ENCODE assay signal across 8 cellular contexts in the genomic region with DNA sequence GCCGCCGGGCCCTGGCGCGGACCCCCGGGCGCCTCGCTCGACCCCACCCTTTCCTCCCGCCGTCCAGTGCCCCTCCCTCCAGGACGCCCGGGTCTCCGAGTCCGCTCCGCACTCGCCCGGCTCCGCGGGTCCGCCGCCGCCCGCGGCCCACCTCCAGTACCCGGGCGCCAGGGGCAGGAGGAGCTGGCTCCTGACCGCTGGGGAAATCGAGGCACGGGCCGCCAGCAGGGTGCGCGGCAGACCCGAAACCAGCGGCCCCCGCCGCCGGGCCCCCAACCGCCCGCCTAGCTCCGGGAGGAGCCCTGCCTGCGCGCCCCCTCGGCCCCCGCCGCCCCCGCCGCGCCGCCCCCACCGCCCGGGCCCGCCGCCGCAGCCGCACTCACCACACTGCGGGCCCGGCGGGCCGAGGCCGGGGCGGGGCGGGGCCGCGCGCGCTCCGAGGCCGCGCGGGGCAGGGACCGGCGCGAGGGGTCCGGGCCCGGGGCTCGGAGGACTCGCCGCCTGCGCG. TPM values are rescaled to one million over a fixed set of nuclear protein-coding genes. Genes with fewer than 3 reads are reported as not detected.
DNase-seq lines count a peak whose midpoint lies in the region; ATAC-seq and TF ChIP-seq lines count a peak whose summit lies in the region.

No MANE protein-coding gene starts in this region.

- intact Hi-C loops in activated naive CD4-positive, alpha-beta T cell treated with anti-CD3 and anti-CD28 coated beads for 36 hours (cut with micrococcal nuclease) = loop anchor here (1.0 to 2.0 kb wide), 6 partner anchors 9 to 285 kb away; a partner anchor contains a TSS
- intact Hi-C loops in ascending aorta (cut with DNase I) (loop anchor here (1.0 to 5.0 kb wide), 5 partner anchors 16 to 224 kb away; a partner anchor contains a TSS), right lobe of liver (cut with DNase I) (no loop called here), vagina (cut with DNase I) (no loop called here)

- peaks cover 1% of the 10 kb centered on the region for H3K36me3 Mint-ChIP-seq in activated naive CD4-positive, alpha-beta T cell treated with anti-CD3 and anti-CD28 coated beads for 36 hours (ENCODE audit: low read depth)

- no peaks in the 10 kb centered on the region for H3K9me3 Mint-ChIP-seq in activated naive CD4-positive, alpha-beta T cell treated with anti-CD3 and anti-CD28 coated beads for 36 hours

- 0% methylated on average over 6 of the region's 80 CpGs for WGBS in right lobe of liver (ENCODE audit: insufficient coverage, low coverage, low lambda C conversion rate, missing lambda C conversion rate)

- peak overlapping the region; percentile 85 to 97 for H3K4me3 ChIP-seq in ascending aorta
- peak overlapping the region; percentile 69 to 96 (median 86) for H3K4me3 ChIP-seq in right lobe of liver
- H3K4me3 ChIP-seq in vagina = peak overlapping the region; percentile 72 to 89

- H3K4me1 Mint-ChIP-seq in activated naive CD4-positive, alpha-beta T cell treated with anti-CD3 and anti-CD28 coated beads for 36 hours (ENCODE audit: low read depth) = peaks cover 25% of the 10 kb centered on the region

- H3K9me3 ChIP-seq in ascending aorta (no peaks in the 10 kb centered on the region), right lobe of liver (no peaks in the 10 kb centered on the region), vagina (no peaks in the 10 kb centered on the region)

- TF ChIP-seq POLR2A in right lobe of liver (IDR thresholded peaks at IDR 0.05) (no peak), vagina (IDR thresholded peaks at IDR 0.05) (no peak)

- no peak overlapping the region for H3K27ac Mint-ChIP-seq in activated naive CD4-positive, alpha-beta T cell treated with anti-CD3 and anti-CD28 coated beads for 36 hours

- TF ChIP-seq CTCF in ascending aorta (IDR thresholded peaks at IDR 0.05) (no peak), right lobe of liver (IDR thresholded peaks at IDR 0.05) (no peak), vagina (IDR thresholded peaks at IDR 0.05) (no peak)

- CTCF ChIA-PET in activated naive CD4-positive, alpha-beta T cell treated with anti-CD3 and anti-CD28 coated beads for 36 hours (lab: Charles Lee) = interaction anchor here (0.7 to 2.6 kb wide), 4 partner anchors 7 to 95 kb away, joined by 3 to 7 read pairs (median 4); a partner anchor contains a TSS

- H3K27me3 ChIP-seq in ascending aorta (no peaks in the 10 kb centered on the region), right lobe of liver (no peaks in the 10 kb centered on the region), vagina (no peaks in the 10 kb centered on the region)

- peak overlapping the region; percentile 92 to 93 for H3K27ac ChIP-seq in ascending aorta
- peak overlapping the region; percentile 84 to 97 (median 97) for H3K27ac ChIP-seq in right lobe of liver
- peak overlapping the region; percentile 95 for H3K27ac ChIP-seq in vagina

- no peak for DNase-seq in activated naive CD4-positive, alpha-beta T cell treated with anti-CD3 and anti-CD28 coated beads for 36 hours
- DNase-seq in activated naive CD4-positive, alpha-beta T cell treated with Interleukin-2 at 50 U/mL for 16 hours = no peak
- no peak for DNase-seq in ascending aorta (ENCODE audit: low spot score in 2 of 2)
- no peak for DNase-seq in right lobe of liver
- no peak for DNase-seq in vagina (ENCODE audit: extremely low spot score in 2 of 2)
- DNase-seq in AG20443 (ENCODE audit: low spot score) = no peak

- peak overlapping the region; percentile 55 for H3K4me3 Mint-ChIP-seq in activated naive CD4-positive, alpha-beta T cell treated with anti-CD3 and anti-CD28 coated beads for 36 hours

- H3K27me3 Mint-ChIP-seq in activated naive CD4-positive, alpha-beta T cell treated with anti-CD3 and anti-CD28 coated beads for 36 hours (ENCODE audit: low read depth) = peaks cover 5% of the 10 kb centered on the region

- peaks cover 6 to 7% of the 10 kb centered on the region in 2 donors for H3K36me3 ChIP-seq in ascending aorta
- peaks cover 0 to 6% (median 2%) of the 10 kb centered on the region in 4 donors for H3K36me3 ChIP-seq in right lobe of liver
- H3K36me3 ChIP-seq in vagina = peaks cover 0 to 2% of the 10 kb centered on the region in 2 donors

- H3K4me1 ChIP-seq in ascending aorta = peaks cover 26 to 46% of the 10 kb centered on the region in 2 donors
- peaks cover 0 to 44% (median 22%) of the 10 kb centered on the region in 4 donors for H3K4me1 ChIP-seq in right lobe of liver
- peaks cover 63% of the 10 kb centered on the region for H3K4me1 ChIP-seq in vagina

- ATAC-seq in HG03280 (IDR thresholded peaks at IDR 0.05; ENCODE audit: unreplicated experiment) = peak; percentile 17
- no peak for ATAC-seq in right lobe of liver
- ATAC-seq in GM18867 (IDR thresholded peaks at IDR 0.05; ENCODE audit: unreplicated experiment) = no peak

RNA-seq across cellular contexts. Expression of a gene that starts 0.3 kb away (rescaled TPM):
- total RNA-seq in activated naive CD4-positive, alpha-beta T cell treated with anti-CD3 and anti-CD28 coated beads for 36 hours = 10 to 100 TPM; 13.5 to 14.8 TPM
- total RNA-seq in ascending aorta (28.7 TPM), right lobe of liver (10 to 100 TPM in 2 of 6 experiments, 1 to 10 TPM in 4; 7.4 to 12.9 (median 9.2) TPM), vagina (18.9 TPM)

RNA-seq across cellular contexts. Expression of a gene that starts 9.2 kb away (rescaled TPM):
- 10 to 100 TPM; 18.8 to 22.1 TPM for total RNA-seq in activated naive CD4-positive, alpha-beta T cell treated with anti-CD3 and anti-CD28 coated beads for 36 hours
- total RNA-seq in ascending aorta (32.6 TPM), right lobe of liver (10 to 100 TPM in 4 of 6 experiments, 1 to 10 TPM in 2; 7.4 to 15.0 (median 12.2) TPM), vagina (47.9 TPM)

RNA-seq across cellular contexts. Expression of a gene that starts 9.9 kb away (rescaled TPM):
- 100 to 1,000 TPM; 121 to 130 TPM for total RNA-seq in activated naive CD4-positive, alpha-beta T cell treated with anti-CD3 and anti-CD28 coated beads for 36 hours
- total RNA-seq in ascending aorta (31.5 TPM), right lobe of liver (10 to 100 TPM in 1 of 6 experiments, 1 to 10 TPM in 5; 3.2 to 10.6 (median 5.1) TPM), vagina (9.1 TPM)

RNA-seq across cellular contexts. Expression of a gene that starts 16.0 kb away (rescaled TPM):
- 10 to 100 TPM; 15.9 to 16.6 TPM for total RNA-seq in activated naive CD4-positive, alpha-beta T cell treated with anti-CD3 and anti-CD28 coated beads for 36 hours
- total RNA-seq in ascending aorta (81.1 TPM), right lobe of liver (100 to 1,000 TPM in 1 of 6 experiments, 10 to 100 TPM in 5; 63.5 to 103 (median 89.3) TPM), vagina (28.0 TPM)

RNA-seq across cellular contexts. Expression of a gene that starts 19.8 kb away (rescaled TPM):
- total RNA-seq in activated naive CD4-positive, alpha-beta T cell treated with anti-CD3 and anti-CD28 coated beads for 36 hours = not detected
- total RNA-seq in ascending aorta (not detected), right lobe of liver (not detected), vagina (not detected)

Comparison
In these comparisons a context has a peak if more than half of its experiments do, and no peak if none do; other contexts are left out.
1. intact Hi-C loops: an anchor here in activated naive CD4-positive, alpha-beta T cell treated with anti-CD3 and anti-CD28 coated beads for 36 hours (1.0 to 2.0 kb wide) and ascending aorta (1.0 to 5.0 kb wide); none called in right lobe of liver and vagina.